ENCODE assay signal across 10 cellular contexts in the genomic region with DNA sequence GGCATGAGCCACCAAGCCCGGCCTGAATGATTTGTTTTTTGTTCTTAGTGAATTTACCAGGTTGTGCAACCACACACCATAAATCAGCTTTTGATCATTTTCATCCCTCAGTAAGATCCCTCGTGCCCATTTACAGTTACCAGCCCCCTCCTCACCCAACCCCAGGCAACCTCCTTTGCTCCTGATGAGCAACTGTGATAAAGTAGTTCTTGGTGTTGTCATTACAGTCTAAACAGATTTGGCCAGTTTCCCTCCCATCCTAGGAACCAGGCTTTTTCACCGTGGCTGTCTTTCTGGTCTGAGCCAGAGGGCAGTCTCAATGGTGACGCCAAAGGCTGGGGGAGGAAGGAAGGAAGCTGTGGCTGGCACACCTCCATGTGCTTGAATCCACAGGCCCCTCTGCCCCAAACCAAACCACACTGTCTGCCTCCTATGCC.
DNase-seq lines count a peak whose midpoint lies in the region; ATAC-seq and TF ChIP-seq lines count a peak whose summit lies in the region.
"Had no signal": no experiment of that assay in that cellular context is flagged by ENCODE, and none has a peak within 500 bp of the region (broad histone marks: within the 10 kb centered on the region; RNA-seq: fewer than 3 reads in every experiment).

No MANE protein-coding gene starts in this region.

- H3K27ac Mint-ChIP-seq in osteocyte (ENCODE audit: unreplicated experiment), result no peak overlapping the region
- H3K27ac Mint-ChIP-seq: activated B cell treated with CpG ODN at 0.5 μM for 24 hours had no signal

- H3K4me1 Mint-ChIP-seq in osteocyte (ENCODE audit: unreplicated experiment), result peaks cover 13% of the 10 kb centered on the region

- no peaks in the 10 kb centered on the region for H3K27me3 Mint-ChIP-seq in osteocyte (ENCODE audit: unreplicated experiment)
- H3K27me3 Mint-ChIP-seq: activated B cell treated with CpG ODN at 0.5 μM for 24 hours had no signal

- no peaks in the 10 kb centered on the region for H3K36me3 Mint-ChIP-seq in osteocyte (ENCODE audit: unreplicated experiment)

- H3K9me3 Mint-ChIP-seq in osteocyte (ENCODE audit: unreplicated experiment), result peaks cover 3% of the 10 kb centered on the region
- H3K9me3 Mint-ChIP-seq: activated B cell treated with CpG ODN at 0.5 μM for 24 hours had no signal

- peak; percentile 25 for DNase-seq in activated naive CD4-positive, alpha-beta T cell treated with Interleukin-2 at 50 U/mL for 16 hours
- no peak for DNase-seq in activated naive CD4-positive, alpha-beta T cell treated with anti-CD3 and anti-CD28 coated beads, Interleukin-2, amount 50 U/mL, for 16 hours
- DNase-seq in activated CD4-positive, alpha-beta T cell treated with anti-CD3 and anti-CD28 coated beads for 48 hours, result peak; percentile 20
- DNase-seq in glomerular visceral epithelial cell (ENCODE audit: extremely low spot score) (peak; percentile 31), ureter (ENCODE audit: low spot score) (peak; percentile 57), osteocyte (ENCODE audit: extremely low spot score, unreplicated experiment) (no peak)
- no peak for DNase-seq in stimulated activated CD4-positive, alpha-beta T cell treated with anti-CD3 and anti-CD28 coated beads, Interleukin-1b, Interleukin-23, amount 100 ng/mL, for 48 hours
- DNase-seq: activated B cell treated with CpG ODN at 0.5 μM for 24 hours, glutamatergic neuron had no signal

- TF ChIP-seq CTCF in osteocyte (IDR thresholded peaks at IDR 0.05), result no peak

- no peak overlapping the region for H3K4me3 Mint-ChIP-seq in osteocyte (ENCODE audit: unreplicated experiment)
- H3K4me3 Mint-ChIP-seq: activated B cell treated with CpG ODN at 0.5 μM for 24 hours had no signal

- no peak for ATAC-seq in HG03025 (IDR thresholded peaks at IDR 0.05; ENCODE audit: low FRiP score, unreplicated experiment)

Comparison
In these comparisons a context has a peak if more than half of its experiments do, and no peak if none do; other contexts are left out.
1. DNase-seq: peak in activated naive CD4-positive, alpha-beta T cell treated with Interleukin-2 at 50 U/mL for 16 hours (single experiment), activated CD4-positive, alpha-beta T cell treated with anti-CD3 and anti-CD28 coated beads for 48 hours (single experiment), glomerular visceral epithelial cell (single experiment) and ureter (single experiment); none in activated naive CD4-positive, alpha-beta T cell treated with anti-CD3 and anti-CD28 coated beads, Interleukin-2, amount 50 U/mL, for 16 hours (single experiment), stimulated activated CD4-positive, alpha-beta T cell treated with anti-CD3 and anti-CD28 coated beads, Interleukin-1b, Interleukin-23, amount 100 ng/mL, for 48 hours (single experiment) and osteocyte (single experiment).